ENCODE assay signal across 8 cellular contexts in genomic region chr18:3037423-3037915, GRCh38. TPM values are rescaled to one million over a fixed set of nuclear protein-coding genes. Genes with fewer than 3 reads are reported as not detected.
DNase-seq lines count a peak whose midpoint lies in the region; ATAC-seq and TF ChIP-seq lines count a peak whose summit lies in the region.

No MANE protein-coding gene starts in this region.

- TF ChIP-seq CTCF in CD4-positive, alpha-beta T cell (IDR thresholded peaks at IDR 0.05): no peak
- no peak for TF ChIP-seq CTCF in psoas muscle (IDR thresholded peaks at IDR 0.05)

- no peaks in the 10 kb centered on the region for H3K9me3 ChIP-seq in CD4-positive, alpha-beta T cell (ENCODE audit: control insufficient read depth, low read length)
- no peaks in the 10 kb centered on the region for H3K9me3 ChIP-seq in psoas muscle

- no peak overlapping the region for H3K27ac ChIP-seq in CD4-positive, alpha-beta T cell (ENCODE audit: low read depth, low read length)
- no peak overlapping the region for H3K27ac ChIP-seq in psoas muscle

- no peak overlapping the region for H3K4me3 ChIP-seq in psoas muscle

- peak overlapping the region; percentile 39 for H3K27ac Mint-ChIP-seq in CD4-positive, alpha-beta T cell

- 45 to 54% (median 47%) methylated on average over 4 of the region's 4 CpGs for WGBS in psoas muscle, 3 donors

- no peaks in the 10 kb centered on the region for H3K4me1 ChIP-seq in psoas muscle

- no peak overlapping the region for H3K4me3 Mint-ChIP-seq in CD4-positive, alpha-beta T cell

- intact Hi-C loops in CD4-positive, alpha-beta T cell (cut with DNase I, micrococcal nuclease): no loop called here
- intact Hi-C loops in psoas muscle (cut with DNase I): no loop called here

- no peaks in the 10 kb centered on the region for H3K9me3 Mint-ChIP-seq in CD4-positive, alpha-beta T cell

- DNase-seq in CD4-positive, alpha-beta T cell: no peak
- DNase-seq in psoas muscle (no peak), C1 segment of cervical spinal cord (lab: John Stamatoyannopoulos, UW) (no peak)
- DNase-seq in stimulated activated naive CD4-positive, alpha-beta T cell (lab: John Stamatoyannopoulos, UW): no peak

- H3K27me3 ChIP-seq in CD4-positive, alpha-beta T cell (ENCODE audit: control insufficient read depth, insufficient read depth, low read length): no peaks in the 10 kb centered on the region
- no peaks in the 10 kb centered on the region for H3K27me3 ChIP-seq in psoas muscle (ENCODE audit: insufficient read depth in 3 of 3, low read length in 2 of 3)

- no peaks in the 10 kb centered on the region for H3K27me3 Mint-ChIP-seq in CD4-positive, alpha-beta T cell

- H3K36me3 ChIP-seq in psoas muscle (ENCODE audit: insufficient read depth in 1 of 2, low read depth in 1 of 2): no peaks in the 10 kb centered on the region

- H3K36me3 Mint-ChIP-seq in CD4-positive, alpha-beta T cell (ENCODE audit: low read depth): no peaks in the 10 kb centered on the region

- peaks cover 11% of the 10 kb centered on the region for H3K4me1 Mint-ChIP-seq in CD4-positive, alpha-beta T cell (ENCODE audit: low read depth)

- peak; percentile 46 for ATAC-seq in CD4-positive, alpha-beta T cell (ENCODE audit: poor library complexity)
- ATAC-seq in GM19025 (IDR thresholded peaks at IDR 0.05; ENCODE audit: low read depth, unreplicated experiment) (peak; percentile 94), HG03103 (IDR thresholded peaks at IDR 0.05; ENCODE audit: low read depth, unreplicated experiment) (peak; percentile 99), esophagus mucosa (peak; percentile 95), psoas muscle (peak; percentile 57 to 85 (median 72))

- POLR2A ChIA-PET in CD4-positive, alpha-beta T cell (lab: Charles Lee): interaction anchor here (0.8 to 1.2 kb wide), 2 partner anchors 22 to 24 kb away, joined by 3 to 9 read pairs; no protein-coding TSS in a partner anchor

- CTCF ChIA-PET in CD4-positive, alpha-beta T cell (lab: Charles Lee): interaction anchor here (1.2 to 1.5 kb wide), 2 partner anchors 26 to 42 kb away, joined by 3 to 4 read pairs; no protein-coding TSS in a partner anchor

TF ChIP-seq in PFSK-1, 5 proteins besides CTCF, POLR2A, EP300 and RAD21:
- TF ChIP-seq SIN3A (IDR thresholded peaks at IDR 0.05; ENCODE audit: borderline replicate concordance, insufficient read depth, low read length): no peak
- peak; percentile 22 for TF ChIP-seq FOXP2 (optimal IDR thresholded peaks at IDR 0.05; ENCODE audit: borderline replicate concordance, extremely low read depth, extremely low read length, insufficient read depth)

RNA-seq across cellular contexts. Expression of gene LPIN2, which starts 24.5 kb away (rescaled TPM):
- total RNA-seq in CD4-positive, alpha-beta T cell: 10 to 100 TPM; 48.7 to 49.0 TPM
- 9.0 TPM for polyA plus RNA-seq in PFSK-1 (2012; ENCODE audit: insufficient read length, low read depth)
- total RNA-seq in esophagus mucosa (6.9 TPM), psoas muscle (1 to 10 TPM; 4.4 to 5.2 (median 4.9) TPM)
- 1 to 10 TPM; 1.5 to 3.9 (median 3.6) TPM for polyA plus RNA-seq in psoas muscle

Comparison
In these comparisons a context has a peak if more than half of its experiments do, and no peak if none do; other contexts are left out.
1. ATAC-seq: peak in every context shown above with its lines; median percentile 99 in HG03103; 95 in esophagus mucosa; 94 in GM19025; 72 in psoas muscle; 46 in CD4-positive, alpha-beta T cell.